10 cellular contexts compared by ENCODE assay signal in the genomic region with DNA sequence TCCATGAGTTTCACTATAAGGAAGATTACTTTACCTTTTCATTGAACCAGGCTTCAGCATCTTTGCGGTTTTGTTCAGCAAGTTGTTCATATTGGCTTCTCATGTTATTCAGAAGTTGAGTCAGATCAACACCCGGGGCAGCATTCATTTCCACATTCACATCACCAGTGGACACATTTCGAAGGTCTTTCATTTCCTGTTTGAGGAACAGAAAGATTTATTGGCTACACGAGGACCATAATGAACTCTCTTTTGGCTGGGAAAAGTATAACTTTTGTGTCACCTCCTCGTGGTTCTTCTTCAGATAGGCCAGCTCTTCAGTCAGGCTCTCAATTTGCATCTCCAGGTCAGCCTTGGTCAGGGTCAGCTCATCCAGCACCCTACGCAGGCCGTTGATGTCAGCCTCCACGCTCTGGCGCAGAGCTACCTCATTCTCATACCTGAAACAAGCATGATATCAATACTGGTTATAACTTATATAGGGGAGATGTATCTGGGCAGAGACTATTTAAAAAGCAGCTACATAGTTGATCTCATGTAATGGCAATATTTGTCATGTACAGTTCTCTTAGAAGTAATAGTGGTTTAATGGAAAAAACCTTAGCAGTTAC. TPM values are rescaled to one million over a fixed set of nuclear protein-coding genes. Genes with fewer than 3 reads are reported as not detected.
A peak's percentile ranks its signal among the peaks of the same experiment; 100 is the strongest.
DNase-seq lines count a peak whose midpoint lies in the region; FAIRE-seq and TF ChIP-seq lines count a peak whose summit lies in the region.
"Had no signal": no experiment of that assay in that cellular context is flagged by ENCODE, and none has a peak within 500 bp of the region (broad histone marks: within the 10 kb centered on the region; RNA-seq: fewer than 3 reads in every experiment).

No MANE protein-coding gene starts in this region.

- no peak overlapping the region for H2AFZ ChIP-seq in keratinocyte (ENCODE audit: control insufficient read depth, low read length)

- 49 to 51% methylated on average over 9 of the region's 9 CpGs for WGBS in testis, 2 donors

- TF ChIP-seq CTCF in left ventricle myocardium inferior (IDR thresholded peaks at IDR 0.05; ENCODE audit: borderline replicate concordance): no peak
- no peak for TF ChIP-seq CTCF in right atrium auricular region (IDR thresholded peaks at IDR 0.05)
- TF ChIP-seq CTCF in keratinocyte (optimal IDR thresholded peaks at IDR 0.05 in 1 of 3, IDR thresholded peaks at IDR 0.05 in 1 of 3, conservative IDR thresholded peaks at IDR 0.05 in 1 of 3; ENCODE audit: extremely low read depth in 1 of 3, insufficient read depth in 2 of 3, low read length in 3 of 3): no peak
- no peak for TF ChIP-seq CTCF in testis (IDR thresholded peaks at IDR 0.05)

- peak overlapping the region; percentile 79 for H3K4me3 Mint-ChIP-seq in T-helper 2 cell treated with Interferon-gamma antibody and Interleukin-4, amounts not matched to agents 5 μg/mL and 100 μg/mL, for 36 hours

- H3K4me1 ChIP-seq in left ventricle myocardium inferior (peaks cover 50% of the 10 kb centered on the region), right atrium auricular region (peaks cover 0 to 14% of the 10 kb centered on the region in 2 donors), keratinocyte (ENCODE audit: control insufficient read depth, extremely low read depth, insufficient read depth, low read length) (peaks cover 17% of the 10 kb centered on the region), testis (peaks cover 37% of the 10 kb centered on the region)

- H4K20me1 ChIP-seq in keratinocyte (ENCODE audit: control insufficient read depth, extremely low read depth, insufficient read depth, low read length): no peaks in the 10 kb centered on the region

- no peak for FAIRE-seq in keratinocyte (lab: Jason Lieb, UNC)

- H3K36me3 ChIP-seq in left ventricle myocardium inferior: peaks cover 18% of the 10 kb centered on the region
- H3K36me3 ChIP-seq in right atrium auricular region: no peaks in the 10 kb centered on the region
- peaks cover 4 to 8% of the 10 kb centered on the region in 2 experiments for H3K36me3 ChIP-seq in keratinocyte (ENCODE audit: control insufficient read depth in 2 of 2, extremely low read depth in 1 of 2, insufficient read depth in 2 of 2, low read length in 2 of 2)
- no peaks in the 10 kb centered on the region for H3K36me3 ChIP-seq in testis (ENCODE audit: low read depth, missing control alignments)

- no peaks in the 10 kb centered on the region for H3K9me1 ChIP-seq in keratinocyte (ENCODE audit: control insufficient read depth, extremely low read depth, insufficient read depth, low read length)

- TF ChIP-seq POLR2A in testis (IDR thresholded peaks at IDR 0.05): no peak

- intact Hi-C loops in left ventricle myocardium inferior (cut with micrococcal nuclease): no loop called here
- intact Hi-C loops in testis (cut with DNase I; ENCODE audit: low total_unique reads): no loop called here

- H3K79me2 ChIP-seq in keratinocyte (ENCODE audit: control insufficient read depth, insufficient read depth, low read length): peaks cover 12% of the 10 kb centered on the region

- no peak overlapping the region for H3K9ac ChIP-seq in keratinocyte (ENCODE audit: control insufficient read depth, extremely low read depth, insufficient read depth, low read length)

- H3K27ac ChIP-seq in left ventricle myocardium inferior (replicated peaks) (peak overlapping the region; percentile 97), right atrium auricular region (peak overlapping the region in 1 of 2 donors; percentile 80), keratinocyte (ENCODE audit: control insufficient read depth, insufficient read depth, low read length) (no peak overlapping the region), testis (peak overlapping the region; percentile 84 to 97)

- H3K4me1 Mint-ChIP-seq in T-helper 2 cell treated with Interferon-gamma antibody and Interleukin-4, amounts not matched to agents 5 μg/mL and 100 μg/mL, for 36 hours (ENCODE audit: low read depth): peaks cover 36% of the 10 kb centered on the region

- H3K4me2 ChIP-seq in keratinocyte (ENCODE audit: control insufficient read depth, extremely low read depth, insufficient read depth, low read depth, low read length): peak overlapping the region; percentile 75

- no peaks in the 10 kb centered on the region for H3K9me3 ChIP-seq in left ventricle myocardium inferior (replicated peaks)
- H3K9me3 ChIP-seq in right atrium auricular region: no peaks in the 10 kb centered on the region
- no peaks in the 10 kb centered on the region for H3K9me3 ChIP-seq in keratinocyte (ENCODE audit: control insufficient read depth, low read depth, low read length)
- no peaks in the 10 kb centered on the region for H3K9me3 ChIP-seq in testis

- H3K27me3 ChIP-seq in left ventricle myocardium inferior (ENCODE audit: low read depth) (no peaks in the 10 kb centered on the region), right atrium auricular region (no peaks in the 10 kb centered on the region), keratinocyte (ENCODE audit: control insufficient read depth, extremely low read depth, insufficient read depth, low read length) (no peaks in the 10 kb centered on the region), testis (no peaks in the 10 kb centered on the region)

- H3K27me3 Mint-ChIP-seq in T-helper 2 cell treated with Interferon-gamma antibody and Interleukin-4, amounts not matched to agents 5 μg/mL and 100 μg/mL, for 36 hours (ENCODE audit: low read depth): no peaks in the 10 kb centered on the region

- DNase-seq in left ventricle myocardium inferior: no peak
- DNase-seq in right atrium auricular region (ENCODE audit: low spot score): no peak
- no peak for DNase-seq in T-helper 2 cell treated with Interferon-gamma antibody and Interleukin-4, amounts not matched to agents 5 μg/mL and 100 μg/mL, for 36 hours (ENCODE audit: low spot score)
- no peak for DNase-seq in keratinocyte (ENCODE audit: low read depth, low spot score)
- no peak for DNase-seq in testis
- DNase-seq in NCI-H187 (lab: John Stamatoyannopoulos, UW): no peak
- no peak for DNase-seq in NCI-H2107 treated with DMSO at 0.1 percent for 48 hours (lab: John Stamatoyannopoulos, UW; ENCODE audit: unreplicated experiment)
- no peak for DNase-seq in ureter (ENCODE audit: low spot score)
- DNase-seq: NCI-H510A had no signal

- peak overlapping the region; percentile 17 for H3K27ac Mint-ChIP-seq in T-helper 2 cell treated with Interferon-gamma antibody and Interleukin-4, amounts not matched to agents 5 μg/mL and 100 μg/mL, for 36 hours

- H3K9me3 Mint-ChIP-seq in T-helper 2 cell treated with Interferon-gamma antibody and Interleukin-4, amounts not matched to agents 5 μg/mL and 100 μg/mL, for 36 hours: peaks cover 21% of the 10 kb centered on the region

- H3K4me3 ChIP-seq in left ventricle myocardium inferior (peak overlapping the region; percentile 80), right atrium auricular region (no peak overlapping the region), keratinocyte (ENCODE audit: control insufficient read depth in 2 of 3, extremely low read depth in 1 of 3, insufficient read depth in 2 of 3, low read depth in 1 of 3, low read length in 3 of 3) (peak overlapping the region in 1 of 3 experiments; percentile 88), testis (no peak overlapping the region)

- dilution Hi-C loops in keratinocyte (cut with MboI; ENCODE audit: extremely low pct_ligation_motif_present, low sequenced_read_pairs): no loop called here

- peaks cover 37% of the 10 kb centered on the region for H3K36me3 Mint-ChIP-seq in T-helper 2 cell treated with Interferon-gamma antibody and Interleukin-4, amounts not matched to agents 5 μg/mL and 100 μg/mL, for 36 hours (ENCODE audit: low read depth)

RNA-seq across cellular contexts. Expression of a gene that starts 2.1 kb away (rescaled TPM):
- 54.7 TPM for total RNA-seq in left ventricle myocardium inferior
- 10 to 100 TPM; 18.9 to 21.5 TPM for total RNA-seq in right atrium auricular region
- polyA plus RNA-seq in keratinocyte: 27.2 to 67.9 TPM (median 66.2 TPM) in 3 replicates
- polyA plus RNA-seq in keratinocyte (2011; ENCODE audit: low read depth): 2,723 TPM
- polyA plus RNA-seq in keratinocyte (2011; cell fraction: cytosol; rRNA removed): 28.3 and 53.4 TPM in 2 replicates
- 72.0 and 123 TPM in 2 replicates for polyA plus RNA-seq in keratinocyte (2011; cell fraction: nucleus; rRNA removed)
- 62.0 and 2,469 TPM in 2 replicates for polyA plus RNA-seq in keratinocyte (2012; ENCODE audit: low replicate concordance)
- 1.9 to 13.0 TPM (median 11.8 TPM) in 3 replicates for polyA minus RNA-seq in keratinocyte
- polyA minus RNA-seq in keratinocyte (2011; cell fraction: cytosol; rRNA and poly(A)+ RNA removed): 8.2 TPM
- 21.5 and 30.9 TPM in 2 replicates for polyA minus RNA-seq in keratinocyte (2011; cell fraction: nucleus; rRNA and poly(A)+ RNA removed)
- total RNA-seq in testis: 10 to 100 TPM; 22.1 to 25.8 TPM
- polyA plus RNA-seq in testis (ENCODE audit: insufficient read depth, low read depth, low replicate concordance): 69.4 TPM
- total RNA-seq in ureter: 70.1 TPM

RNA-seq across cellular contexts. Expression of a gene that starts 20.6 kb away (rescaled TPM):
- total RNA-seq in left ventricle myocardium inferior (not detected), right atrium auricular region (not detected), testis (under 1 TPM; 0.43 to 0.87 TPM), ureter (not detected)
- polyA plus RNA-seq in keratinocyte (not detected in 3 replicates), testis (ENCODE audit: insufficient read depth, low read depth, low replicate concordance) (0.37 TPM)
- not detected for polyA plus RNA-seq in keratinocyte (2011; ENCODE audit: low read depth)
- polyA plus RNA-seq in keratinocyte (2011; cell fraction: cytosol; rRNA removed): not detected in 2 replicates
- not detected in 2 replicates for polyA plus RNA-seq in keratinocyte (2011; cell fraction: nucleus; rRNA removed)
- polyA plus RNA-seq in keratinocyte (2012; ENCODE audit: low replicate concordance): not detected in 2 replicates
- polyA minus RNA-seq in keratinocyte: not detected in 3 replicates
- polyA minus RNA-seq in keratinocyte (2011; cell fraction: cytosol; rRNA and poly(A)+ RNA removed): not detected
- polyA minus RNA-seq in keratinocyte (2011; cell fraction: nucleus; rRNA and poly(A)+ RNA removed): not detected in 2 replicates
- total RNA-seq: posterior vena cava had no signal

RNA-seq across cellular contexts. Expression of a gene that starts 38.0 kb away (rescaled TPM):
- total RNA-seq in left ventricle myocardium inferior (not detected), right atrium auricular region (not detected), testis (1 to 10 TPM in 1 of 2 donors, under 1 TPM in 1; 0.87 to 1.4 TPM), ureter (2.0 TPM)
- polyA plus RNA-seq in keratinocyte (0.05 TPM in 1 of 3 replicates, not detected in the others), testis (ENCODE audit: insufficient read depth, low read depth, low replicate concordance) (0.58 TPM)
- 1.3 TPM for polyA plus RNA-seq in keratinocyte (2011; ENCODE audit: low read depth)
- polyA plus RNA-seq in keratinocyte (2011; cell fraction: cytosol; rRNA removed): 0.12 TPM in 1 of 2 replicates, not detected in the other
- not detected in 2 replicates for polyA plus RNA-seq in keratinocyte (2011; cell fraction: nucleus; rRNA removed)
- 2.4 TPM in 1 of 2 replicates, not detected in the other for polyA plus RNA-seq in keratinocyte (2012; ENCODE audit: low replicate concordance)
- polyA minus RNA-seq in keratinocyte: not detected in 3 replicates
- not detected for polyA minus RNA-seq in keratinocyte (2011; cell fraction: cytosol; rRNA and poly(A)+ RNA removed)
- polyA minus RNA-seq in keratinocyte (2011; cell fraction: nucleus; rRNA and poly(A)+ RNA removed): not detected in 2 replicates

RNA-seq across cellular contexts. Expression of a gene that starts 46.7 kb away (rescaled TPM):
- not detected for total RNA-seq in left ventricle myocardium inferior
- not detected for total RNA-seq in right atrium auricular region
- not detected in 3 replicates for polyA plus RNA-seq in keratinocyte
- not detected for polyA plus RNA-seq in keratinocyte (2011; ENCODE audit: low read depth)
- polyA plus RNA-seq in keratinocyte (2011; cell fraction: cytosol; rRNA removed): not detected in 2 replicates
- not detected in 2 replicates for polyA plus RNA-seq in keratinocyte (2011; cell fraction: nucleus; rRNA removed)
- 0.20 TPM in 1 of 2 replicates, not detected in the other for polyA plus RNA-seq in keratinocyte (2012; ENCODE audit: low replicate concordance)
- not detected in 3 replicates for polyA minus RNA-seq in keratinocyte
- not detected for polyA minus RNA-seq in keratinocyte (2011; cell fraction: cytosol; rRNA and poly(A)+ RNA removed)
- not detected in 2 replicates for polyA minus RNA-seq in keratinocyte (2011; cell fraction: nucleus; rRNA and poly(A)+ RNA removed)
- under 1 TPM; 0.63 to 0.68 TPM for total RNA-seq in testis
- polyA plus RNA-seq in testis (ENCODE audit: insufficient read depth, low read depth, low replicate concordance): 0.26 TPM
- total RNA-seq in ureter: not detected
- total RNA-seq: posterior vena cava had no signal

RNA-seq across cellular contexts. Expression of a gene that starts 48.3 kb away (rescaled TPM):
- total RNA-seq in left ventricle myocardium inferior: not detected
- not detected for total RNA-seq in right atrium auricular region
- not detected in 3 replicates for polyA plus RNA-seq in keratinocyte
- not detected for polyA plus RNA-seq in keratinocyte (2011; ENCODE audit: low read depth)
- polyA plus RNA-seq in keratinocyte (2011; cell fraction: cytosol; rRNA removed): not detected in 2 replicates
- not detected in 2 replicates for polyA plus RNA-seq in keratinocyte (2011; cell fraction: nucleus; rRNA removed)
- not detected in 2 replicates for polyA plus RNA-seq in keratinocyte (2012; ENCODE audit: low replicate concordance)
- polyA minus RNA-seq in keratinocyte: not detected in 3 replicates
- not detected for polyA minus RNA-seq in keratinocyte (2011; cell fraction: cytosol; rRNA and poly(A)+ RNA removed)
- polyA minus RNA-seq in keratinocyte (2011; cell fraction: nucleus; rRNA and poly(A)+ RNA removed): not detected in 2 replicates
- total RNA-seq in testis: under 1 TPM; 0.62 to 0.79 TPM
- polyA plus RNA-seq in testis (ENCODE audit: insufficient read depth, low read depth, low replicate concordance): 0.30 TPM
- not detected for total RNA-seq in ureter
- total RNA-seq: posterior vena cava had no signal
